In the genomic region with DNA sequence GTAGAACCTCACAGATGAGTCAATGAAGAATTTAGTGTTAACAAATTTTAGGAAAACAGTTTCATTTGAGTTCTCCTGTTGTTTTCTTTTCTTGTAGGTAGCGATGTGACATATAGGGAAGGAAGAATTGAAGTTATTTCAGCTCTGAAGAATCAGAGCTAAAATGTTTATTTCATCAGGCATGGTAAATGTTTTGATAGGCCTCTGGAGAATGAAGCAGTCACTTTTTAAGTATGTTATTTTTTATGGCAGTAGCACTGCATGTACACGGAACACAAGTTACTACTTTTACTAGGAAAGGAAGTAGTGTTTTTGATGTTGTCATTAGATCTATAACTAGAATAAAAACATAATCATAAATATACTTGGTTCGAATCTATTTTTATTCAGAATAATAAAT, we compare ENCODE assay signal across 15 cellular contexts.
"Had no signal": no experiment of that assay in that cellular context is flagged by ENCODE, and none has a peak within 500 bp of the region (broad histone marks: within the 10 kb centered on the region; RNA-seq: fewer than 3 reads in every experiment).

No MANE protein-coding gene starts in this region.

- H3K27ac ChIP-seq: left ventricle myocardium inferior had no signal

- H3K9me3 ChIP-seq: left ventricle myocardium inferior had no signal

- H3K27me3 Mint-ChIP-seq: activated naive CD8-positive, alpha-beta T cell treated with anti-CD3 and anti-CD28 coated beads for 36 hours; T-helper 17 cell; type B pancreatic cell had no signal

- H3K36me3 Mint-ChIP-seq: activated naive CD8-positive, alpha-beta T cell treated with anti-CD3 and anti-CD28 coated beads for 36 hours; naive thymus-derived CD8-positive, alpha-beta T cell; type B pancreatic cell had no signal

- H3K4me1 Mint-ChIP-seq: activated naive CD8-positive, alpha-beta T cell treated with anti-CD3 and anti-CD28 coated beads for 36 hours had no signal

- DNase-seq: activated CD4-positive, alpha-beta T cell treated with anti-CD3 and anti-CD28 coated beads for 48 hours; activated CD8-positive, alpha-beta memory T cell treated with anti-CD3 and anti-CD28 coated beads, Interleukin-2, amount 50 U/mL, for 4 hours; activated CD8-positive, alpha-beta T cell treated with anti-CD3 and anti-CD28 coated beads, Interleukin-2, amount 10 ng/mL, durations not matched to agents 7 days and 5 days; activated gamma-delta T cell treated with Interleukin-2 at 50 U/mL for 16 hours; activated naive CD8-positive, alpha-beta T cell treated with anti-CD3 and anti-CD28 coated beads for 36 hours; activated T-cell treated with anti-CD3 and anti-CD28 coated beads, Interleukin-2, amount 50 U/mL, for 72 hours; aorta; hippocampal formation; left ventricle myocardium inferior; naive thymus-derived CD8-positive, alpha-beta T cell; stimulated activated CD4-positive, alpha-beta T cell treated with anti-CD3 and anti-CD28 coated beads, Interleukin-4, amount 100 ng/mL, for 24 hours; stimulated activated naive CD4-positive, alpha-beta T cell treated with Interleukin-2 at 50 U/mL for 16 hours; substantia nigra; T-helper 17 cell had no signal

- H3K4me1 ChIP-seq: left ventricle myocardium inferior had no signal

- H3K4me3 Mint-ChIP-seq: activated CD8-positive, alpha-beta T cell treated with anti-CD3 and anti-CD28 coated beads, Interleukin-2, amount 10 ng/mL, durations not matched to agents 7 days and 5 days; activated naive CD8-positive, alpha-beta T cell treated with anti-CD3 and anti-CD28 coated beads for 36 hours; activated T-cell treated with anti-CD3 and anti-CD28 coated beads, Interleukin-2, amount 50 U/mL, for 72 hours; naive thymus-derived CD8-positive, alpha-beta T cell; T-helper 17 cell; type B pancreatic cell had no signal

- ATAC-seq: activated CD8-positive, alpha-beta T cell treated with anti-CD3 and anti-CD28 coated beads, Interleukin-2, amount 10 ng/mL, durations not matched to agents 7 days and 5 days; activated T-cell treated with anti-CD3 and anti-CD28 coated beads, Interleukin-2, amount 50 U/mL, for 72 hours; naive thymus-derived CD8-positive, alpha-beta T cell; T-helper 17 cell had no signal

- H3K4me3 ChIP-seq: left ventricle myocardium inferior had no signal

- H3K36me3 ChIP-seq: left ventricle myocardium inferior had no signal

- H3K27ac Mint-ChIP-seq: activated CD8-positive, alpha-beta T cell treated with anti-CD3 and anti-CD28 coated beads, Interleukin-2, amount 10 ng/mL, durations not matched to agents 7 days and 5 days; activated naive CD8-positive, alpha-beta T cell treated with anti-CD3 and anti-CD28 coated beads for 36 hours; activated T-cell treated with anti-CD3 and anti-CD28 coated beads, Interleukin-2, amount 50 U/mL, for 72 hours; naive thymus-derived CD8-positive, alpha-beta T cell; T-helper 17 cell; type B pancreatic cell had no signal

- H3K9me3 Mint-ChIP-seq: activated naive CD8-positive, alpha-beta T cell treated with anti-CD3 and anti-CD28 coated beads for 36 hours; activated T-cell treated with anti-CD3 and anti-CD28 coated beads, Interleukin-2, amount 50 U/mL, for 72 hours; naive thymus-derived CD8-positive, alpha-beta T cell; type B pancreatic cell had no signal
